ENCODE assay signal across 9 cellular contexts in genomic region chr20:50267041-50267865, GRCh38.
DNase-seq lines count a peak whose midpoint lies in the region; ATAC-seq and TF ChIP-seq lines count a peak whose summit lies in the region.
"Had no signal": no experiment of that assay in that cellular context is flagged by ENCODE, and none has a peak within 500 bp of the region (broad histone marks: within the 10 kb centered on the region; RNA-seq: fewer than 3 reads in every experiment).

No MANE protein-coding gene starts in this region.

- no peaks in the 10 kb centered on the region for H3K36me3 ChIP-seq in lung (ENCODE audit: control insufficient read depth in 2 of 2, insufficient read depth in 2 of 2, low read length in 2 of 2)

- DNase-seq in Right ventricle myocardium inferior (ENCODE audit: missing footprints) (peak; percentile 82), cardiac septum (ENCODE audit: low spot score) (no peak), cardiac fibroblast (ENCODE audit: low read depth in 2 of 2) (peak; percentile 67 to 82), lung (ENCODE audit: low spot score) (peak; percentile 66), HUDEP-2 (lab: John Stamatoyannopoulos, UW; ENCODE audit: unreplicated experiment in 76 of 76) (no peak)

- H3K9me3 ChIP-seq in lung (ENCODE audit: control insufficient read depth in 2 of 2, insufficient read depth in 1 of 2, low read length in 1 of 2) = no peaks in the 10 kb centered on the region

- WGBS in lung, 2 donors = 39 to 49% methylated on average over 20 to 21 of the region's 21 CpGs

- TF ChIP-seq CTCF in cardiac fibroblast (IDR thresholded peaks at IDR 0.05; ENCODE audit: low read depth, low read length) (no peak), lung (IDR thresholded peaks at IDR 0.05; ENCODE audit: control extremely low read depth, extremely low read depth) (no peak)

- no peaks in the 10 kb centered on the region for H3K27me3 ChIP-seq in lung (ENCODE audit: control insufficient read depth, insufficient read depth)

- H3K4me1 ChIP-seq in lung (ENCODE audit: control insufficient read depth in 2 of 2, insufficient read depth in 2 of 2, low read length in 2 of 2) = peaks cover 0 to 11% of the 10 kb centered on the region in 2 donors

- ATAC-seq in Right ventricle myocardium inferior = peak; percentile 42
- peak; percentile 35 for ATAC-seq in lung (ENCODE audit: insufficient read depth, low FRiP score)
- ATAC-seq in HG03520 (IDR thresholded peaks at IDR 0.05; ENCODE audit: unreplicated experiment) = no peak
- ATAC-seq in GM21447 (IDR thresholded peaks at IDR 0.05; ENCODE audit: unreplicated experiment) = no peak
- ATAC-seq in GM18907 (IDR thresholded peaks at IDR 0.05; ENCODE audit: unreplicated experiment) = no peak

- H3K27ac ChIP-seq in lung (ENCODE audit: low read depth in 1 of 2, low read length in 1 of 2) = peak overlapping the region in 1 of 2 donors; percentile 44
- H3K27ac ChIP-seq: VCaP had no signal

- H3K4me3 ChIP-seq in cardiac fibroblast (replicated peaks in 1 of 2; ENCODE audit: low read depth in 2 of 2, low read length in 2 of 2) (no peak overlapping the region), lung (no peak overlapping the region)

- intact Hi-C loops in Right ventricle myocardium inferior (cut with DNase I) = no loop called here
- intact Hi-C loops in cardiac septum (cut with DNase I) = no loop called here

Comparison
In these comparisons a context has a peak if more than half of its experiments do, and no peak if none do; other contexts are left out.
1. DNase-seq: peak in Right ventricle myocardium inferior (single experiment), cardiac fibroblast (2 of 2) and lung (single experiment); none in cardiac septum (single experiment) and HUDEP-2 (0 of 76).
2. ATAC-seq: peak in Right ventricle myocardium inferior (single experiment) and lung (single experiment); none in HG03520 (single experiment), GM21447 (single experiment) and GM18907 (single experiment).